Comparison of ENCODE assay signal across 13 cellular contexts in genomic region chrX:34875204-34875603, GRCh38.
DNase-seq lines count a peak whose midpoint lies in the region; ATAC-seq, FAIRE-seq and TF ChIP-seq lines count a peak whose summit lies in the region.
"Had no signal": no experiment of that assay in that cellular context is flagged by ENCODE, and none has a peak within 500 bp of the region (broad histone marks: within the 10 kb centered on the region; RNA-seq: fewer than 3 reads in every experiment).

No MANE protein-coding gene starts in this region.

- H3K27ac Mint-ChIP-seq in T-cell = no peak overlapping the region
- H3K27ac Mint-ChIP-seq: activated naive CD8-positive, alpha-beta T cell; effector memory CD8-positive, alpha-beta T cell had no signal

- H3K4me1 ChIP-seq in fibroblast of lung (ENCODE audit: control insufficient read depth, extremely low read depth, insufficient read depth, low read length) (peaks cover 2% of the 10 kb centered on the region), gastrocnemius medialis (peaks cover 8 to 17% of the 10 kb centered on the region in 2 donors)
- H3K4me1 ChIP-seq: vagina had no signal

- H3K27ac ChIP-seq in fibroblast of lung (ENCODE audit: insufficient read depth, low read length) = no peak overlapping the region
- H3K27ac ChIP-seq in gastrocnemius medialis = peak overlapping the region; percentile 30 to 78 (median 64)
- H3K27ac ChIP-seq: vagina had no signal

- H3K9me3 ChIP-seq in fibroblast of lung (ENCODE audit: control insufficient read depth, insufficient read depth, low read depth, low read length) (no peaks in the 10 kb centered on the region), gastrocnemius medialis (peaks cover 0 to 5% (median 0%) of the 10 kb centered on the region in 3 donors)
- H3K9me3 ChIP-seq: vagina had no signal

- POLR2A ChIA-PET in T-cell (lab: Charles Lee) = no interaction called here

- peak overlapping the region; percentile 51 for H3K4me2 ChIP-seq in fibroblast of lung (ENCODE audit: extremely low read depth, insufficient read depth, low read length)

- intact Hi-C loops in gastrocnemius medialis (cut with DNase I; ENCODE audit: low total_unique reads) = loop anchor here (5.0 kb wide), 1 partner anchor 223 kb away; no protein-coding TSS in a partner anchor

- in situ Hi-C loops in gastrocnemius medialis (cut with MboI; ENCODE audit: low sequenced_read_pairs in 4 of 4) = no loop called here

- DNase-seq in EH (ENCODE audit: low read depth) (peak; percentile 75), RCC 7860 (ENCODE audit: low spot score) (no peak), fibroblast of lung (ENCODE audit: low read depth in 2 of 2) (peak; percentile 78 to 81), gastrocnemius medialis (peak; percentile 11 to 60), cerebellar nuclear complex (lab: John Stamatoyannopoulos, UW) (no peak), T-cell (no peak), OCI-M1 (lab: John Stamatoyannopoulos, UW) (no peak)
- DNase-seq: effector memory CD8-positive, alpha-beta T cell; NCI-H1105 treated with DMSO at 0.1 percent for 48 hours; T1000 had no signal

- CTCF ChIA-PET in T-cell (lab: Charles Lee) = no interaction called here

- no peak overlapping the region for H3K4me3 ChIP-seq in fibroblast of lung (replicated peaks in 1 of 4; ENCODE audit: control extremely low read depth in 1 of 4, insufficient read depth in 1 of 4, low read depth in 3 of 4, low read length in 4 of 4)
- no peak overlapping the region for H3K4me3 ChIP-seq in gastrocnemius medialis
- H3K4me3 ChIP-seq: vagina had no signal

- H4K20me1 ChIP-seq in fibroblast of lung (ENCODE audit: control insufficient read depth, extremely low read depth, insufficient read depth, low read length) = no peaks in the 10 kb centered on the region

- ATAC-seq in gastrocnemius medialis = peak; percentile 89 to 94
- ATAC-seq in HG03520 (IDR thresholded peaks at IDR 0.05; ENCODE audit: unreplicated experiment) = no peak
- no peak for ATAC-seq in T-cell (replicated peaks in 1 of 4)
- ATAC-seq: effector memory CD8-positive, alpha-beta T cell had no signal

- H3K4me3 Mint-ChIP-seq in T-cell = no peak overlapping the region
- H3K4me3 Mint-ChIP-seq: activated naive CD8-positive, alpha-beta T cell; effector memory CD8-positive, alpha-beta T cell had no signal

- H3K27me3 ChIP-seq in fibroblast of lung (ENCODE audit: control insufficient read depth, insufficient read depth, low read length) (no peaks in the 10 kb centered on the region), gastrocnemius medialis (no peaks in the 10 kb centered on the region)
- H3K27me3 ChIP-seq: vagina had no signal

- H3K4me1 Mint-ChIP-seq in T-cell = no peaks in the 10 kb centered on the region

- H3K36me3 ChIP-seq in fibroblast of lung (ENCODE audit: control insufficient read depth, insufficient read depth, low read length) (no peaks in the 10 kb centered on the region), gastrocnemius medialis (no peaks in the 10 kb centered on the region)
- H3K36me3 ChIP-seq: vagina had no signal

- TF ChIP-seq CTCF in fibroblast of lung (conservative IDR thresholded peaks at IDR 0.05 in 1 of 2, IDR thresholded peaks at IDR 0.05 in 1 of 2; ENCODE audit: low read depth in 1 of 2, low read length in 2 of 2) (no peak), gastrocnemius medialis (IDR thresholded peaks at IDR 0.05 in 4 of 5, conservative IDR thresholded peaks at IDR 0.05 in 1 of 5) (no peak)

- no peaks in the 10 kb centered on the region for H3K27me3 Mint-ChIP-seq in T-cell
- H3K27me3 Mint-ChIP-seq: activated naive CD8-positive, alpha-beta T cell; effector memory CD8-positive, alpha-beta T cell had no signal

- H2AFZ ChIP-seq in fibroblast of lung (ENCODE audit: low read length) = no peak overlapping the region

- no peaks in the 10 kb centered on the region for H3K36me3 Mint-ChIP-seq in T-cell
- H3K36me3 Mint-ChIP-seq: activated naive CD8-positive, alpha-beta T cell had no signal

- FAIRE-seq in RCC 7860 (lab: Jason Lieb, UNC) = peak; percentile 10

- no peak overlapping the region for H3K9ac ChIP-seq in fibroblast of lung (ENCODE audit: insufficient read depth, low read length)

- H3K9me3 Mint-ChIP-seq in T-cell = peaks cover 6 to 11% (median 7%) of the 10 kb centered on the region in 3 donors

- TF ChIP-seq POLR2A in gastrocnemius medialis (IDR thresholded peaks at IDR 0.05) = no peak

- H3K79me2 ChIP-seq in fibroblast of lung (ENCODE audit: control insufficient read depth, insufficient read depth, low read length) = no peaks in the 10 kb centered on the region

Comparison
In these comparisons a context has a peak if more than half of its experiments do, and no peak if none do; other contexts are left out.
1. DNase-seq: peak in EH (single experiment), fibroblast of lung (2 of 2) and gastrocnemius medialis (2 of 2); none in RCC 7860 (single experiment), cerebellar nuclear complex (0 of 2), T-cell (0 of 34) and OCI-M1 (single experiment).
2. ATAC-seq: peak in gastrocnemius medialis (2 of 2); none in HG03520 (single experiment) and T-cell (0 of 4).